In the genomic region with DNA sequence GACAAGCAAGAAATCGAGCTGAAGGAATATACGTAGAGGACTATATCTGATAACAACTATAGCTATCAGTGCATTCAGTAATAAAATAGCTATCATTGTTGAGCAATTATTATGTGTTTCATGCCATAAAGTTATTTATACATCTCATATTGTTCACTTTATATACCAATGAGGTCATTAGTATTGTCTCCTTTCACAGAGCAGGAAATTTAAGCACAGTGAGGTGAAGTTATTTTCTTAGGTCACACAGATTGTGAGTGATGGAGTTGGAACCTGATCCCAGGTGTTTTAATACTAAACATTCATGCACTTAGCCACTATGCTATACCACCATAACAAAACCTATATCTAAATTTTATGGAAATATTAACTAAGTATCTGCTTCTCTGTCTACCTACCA, we compare ENCODE assay signal across 10 cellular contexts.
"Had no signal": no experiment of that assay in that cellular context is flagged by ENCODE, and none has a peak within 500 bp of the region (broad histone marks: within the 10 kb centered on the region; RNA-seq: fewer than 3 reads in every experiment).

No MANE protein-coding gene starts in this region.

- FAIRE-seq: H1 had no signal

- H3K4me3 ChIP-seq: GM23248, GM23338, HAP-1 had no signal

- H3K9me3 ChIP-seq: HAP-1 had no signal

- H3K9ac ChIP-seq: GM23248 had no signal

- H2AFZ ChIP-seq: GM23248, GM23338 had no signal

- H3K4me2 ChIP-seq: GM23338 had no signal

- H3K4me1 ChIP-seq: HAP-1 had no signal

- ATAC-seq: GM23338, HCT116 had no signal

- DNase-seq: GM23248, GOT3, H7, H9, HCEC 1CT, HFFc6 had no signal

- H3K36me3 ChIP-seq: HAP-1 had no signal
